ENCODE assay signal across 24 cellular contexts in genomic region chr19:28581468-28581770, GRCh38.
"Had no signal": no experiment of that assay in that cellular context is flagged by ENCODE, and none has a peak within 500 bp of the region (broad histone marks: within the 10 kb centered on the region; RNA-seq: fewer than 3 reads in every experiment).

No MANE protein-coding gene starts in this region.

- ATAC-seq: activated CD4-positive, alpha-beta T cell treated with anti-CD3 and anti-CD28 coated beads for 36 hours; activated T-cell treated with anti-CD3 and anti-CD28 coated beads, Interleukin-2, amount 50 U/mL, for 72 hours; PC-3 had no signal

- H3K4me2 ChIP-seq: KMS-11 had no signal

- DNase-seq: activated CD4-positive, alpha-beta memory T cell treated with anti-CD3 and anti-CD28 coated beads, Interleukin-2, amount 10 ng/mL, durations not matched to agents 7 days and 5 days; activated CD4-positive, alpha-beta T cell treated with anti-CD3 and anti-CD28 coated beads for 36 hours; activated CD4-positive, alpha-beta T cell treated with anti-CD3 and anti-CD28 coated beads, Interleukin-2, amount 50 U/mL, for 1 hour; activated CD4-positive, CD25-positive, alpha-beta regulatory T cell; activated naive CD4-positive, alpha-beta T cell treated with anti-CD3 and anti-CD28 coated beads, Interleukin-2, amount 50 U/mL, for 16 hours; activated naive CD8-positive, alpha-beta T cell treated with anti-CD3 and anti-CD28 coated beads, Interleukin-2, amount 10 ng/mL, durations not matched to agents 7 days and 5 days; activated T-cell treated with anti-CD3 and anti-CD28 coated beads, Interleukin-2, amount 50 U/mL, for 72 hours; adrenal gland; anterior cingulate cortex; cerebellar nuclear complex; NCI-H1092; NCI-H1417; NCI-H2029; NCI-H345; NCI-H510A; NCI-H526 treated with DMSO at 0.1 percent for 48 hours; NCI-H82; PC-3; SHP77; T-helper 2 cell; T1000 had no signal

- H3K9me3 ChIP-seq: adrenal gland, SJSA1 had no signal

- H3K36me3 ChIP-seq: adrenal gland, SJSA1 had no signal

- H3K9me3 Mint-ChIP-seq: activated naive CD8-positive, alpha-beta T cell treated with anti-CD3 and anti-CD28 coated beads, Interleukin-2, amount 10 ng/mL, durations not matched to agents 7 days and 5 days; activated T-helper 2 cell treated with anti-CD3 and anti-CD28 coated beads, Interferon-gamma antibody, Interleukin-2, Interleukin-4, amounts not matched to agents 10 μg/mL and 5 μg/mL and 100 μg/mL, durations not matched to agents 14 hours and 24 hours and 36 hours had no signal

- H3K27ac Mint-ChIP-seq: activated CD4-positive, alpha-beta memory T cell treated with anti-CD3 and anti-CD28 coated beads, Interleukin-2, amount 10 ng/mL, durations not matched to agents 7 days and 5 days; activated CD4-positive, alpha-beta T cell treated with anti-CD3 and anti-CD28 coated beads for 36 hours; activated naive CD8-positive, alpha-beta T cell treated with anti-CD3 and anti-CD28 coated beads, Interleukin-2, amount 10 ng/mL, durations not matched to agents 7 days and 5 days; activated T-cell treated with anti-CD3 and anti-CD28 coated beads, Interleukin-2, amount 50 U/mL, for 72 hours; activated T-helper 2 cell treated with anti-CD3 and anti-CD28 coated beads, Interferon-gamma antibody, Interleukin-2, Interleukin-4, amounts not matched to agents 10 μg/mL and 5 μg/mL and 100 μg/mL, durations not matched to agents 14 hours and 24 hours and 36 hours had no signal

- H3K27ac ChIP-seq: adrenal gland, KMS-11, SJSA1 had no signal

- H3K4me3 ChIP-seq: adrenal gland, SJSA1 had no signal

- H3K36me3 Mint-ChIP-seq: activated naive CD8-positive, alpha-beta T cell treated with anti-CD3 and anti-CD28 coated beads, Interleukin-2, amount 10 ng/mL, durations not matched to agents 7 days and 5 days had no signal

- H3K4me1 ChIP-seq: adrenal gland, SJSA1 had no signal

- H3K4me1 Mint-ChIP-seq: activated CD4-positive, alpha-beta memory T cell treated with anti-CD3 and anti-CD28 coated beads, Interleukin-2, amount 10 ng/mL, durations not matched to agents 7 days and 5 days; activated CD4-positive, alpha-beta T cell treated with anti-CD3 and anti-CD28 coated beads for 36 hours; activated naive CD8-positive, alpha-beta T cell treated with anti-CD3 and anti-CD28 coated beads, Interleukin-2, amount 10 ng/mL, durations not matched to agents 7 days and 5 days had no signal

- H3K27me3 ChIP-seq: adrenal gland, SJSA1 had no signal

- H3K27me3 Mint-ChIP-seq: activated CD4-positive, alpha-beta memory T cell treated with anti-CD3 and anti-CD28 coated beads, Interleukin-2, amount 10 ng/mL, durations not matched to agents 7 days and 5 days; activated CD4-positive, alpha-beta T cell treated with anti-CD3 and anti-CD28 coated beads for 36 hours; activated naive CD8-positive, alpha-beta T cell treated with anti-CD3 and anti-CD28 coated beads, Interleukin-2, amount 10 ng/mL, durations not matched to agents 7 days and 5 days had no signal

- H3K4me3 Mint-ChIP-seq: activated CD4-positive, alpha-beta memory T cell treated with anti-CD3 and anti-CD28 coated beads, Interleukin-2, amount 10 ng/mL, durations not matched to agents 7 days and 5 days; activated CD4-positive, alpha-beta T cell treated with anti-CD3 and anti-CD28 coated beads for 36 hours; activated naive CD8-positive, alpha-beta T cell treated with anti-CD3 and anti-CD28 coated beads, Interleukin-2, amount 10 ng/mL, durations not matched to agents 7 days and 5 days; activated T-cell treated with anti-CD3 and anti-CD28 coated beads, Interleukin-2, amount 50 U/mL, for 72 hours had no signal

- H3K9ac ChIP-seq: KMS-11 had no signal
